In genomic region chr13:98174995-98175394, GRCh38 we compare ENCODE assay signal across 1 cellular context.
A peak's percentile ranks its signal among the peaks of the same experiment; 100 is the strongest.
TF ChIP-seq lines count a peak whose summit lies in the region.

No MANE protein-coding gene starts in this region.

TF ChIP-seq in H1, 55 proteins besides CTCF, POLR2A, EP300 and RAD21:
- TF ChIP-seq KDM1A (IDR thresholded peaks at IDR 0.05; ENCODE audit: borderline replicate concordance, low read length) (0 out of 2 replicates have a peak, but pooled peaks have one; percentile 1), FOSL1 (IDR thresholded peaks at IDR 0.05; ENCODE audit: insufficient read depth, low read depth, low read length) (no peak)
TF ChIP-seq in H1: peak in this region for 1.
